In genomic region chr20:38926142-38926933, GRCh38 we compare ENCODE assay signal across 1 cellular context.
A peak's percentile ranks its signal among the peaks of the same experiment; 100 is the strongest.
TF ChIP-seq lines count a peak whose summit lies in the region.

Gene FAM83D, plus strand, starts transcription at chr20:38926417. Its CDS starts 26 bp downstream, at chr20:38926443.

TF ChIP-seq in HepG2, 621 proteins besides CTCF, POLR2A, EP300 and RAD21 (continued from another document and continues in another):
- peak; percentile 77 for TF ChIP-seq ZNF18 (CRISPR knock-in tag; IDR thresholded peaks at IDR 0.05; ENCODE audit: insufficient replicate concordance)
- TF ChIP-seq ZFP91 (CRISPR knock-in tag; IDR thresholded peaks at IDR 0.05; ENCODE audit: borderline replicate concordance) = peak; percentile 95
- TF ChIP-seq ZNF761 (CRISPR knock-in tag; conservative IDR thresholded peaks at IDR 0.05) = peak; percentile 26; the same call in 1 of the 2 replicates
- peak; percentile 83; the same call in 1 of the 2 replicates for TF ChIP-seq ZBTB42 (CRISPR knock-in tag; IDR thresholded peaks at IDR 0.05)
- TF ChIP-seq ERF (CRISPR knock-in tag; IDR thresholded peaks at IDR 0.05) = no peak; the same call in none of the 2 replicates
- TF ChIP-seq ZNF776 (CRISPR knock-in tag; IDR thresholded peaks at IDR 0.05) = peak; percentile 91
- TF ChIP-seq, protein P1, sequence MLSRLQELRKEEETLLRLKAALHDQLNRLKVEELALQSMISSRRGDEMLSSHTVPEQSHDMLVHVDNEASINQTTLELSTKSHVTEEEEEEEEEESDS (CRISPR knock-in tag; IDR thresholded peaks at IDR 0.05; ENCODE audit: borderline replicate concordance) = peak; percentile 96
- TF ChIP-seq THAP7 (CRISPR knock-in tag; IDR thresholded peaks at IDR 0.05) = peak; percentile 41; the same call in 1 of the 2 replicates
- TF ChIP-seq, protein P2, sequence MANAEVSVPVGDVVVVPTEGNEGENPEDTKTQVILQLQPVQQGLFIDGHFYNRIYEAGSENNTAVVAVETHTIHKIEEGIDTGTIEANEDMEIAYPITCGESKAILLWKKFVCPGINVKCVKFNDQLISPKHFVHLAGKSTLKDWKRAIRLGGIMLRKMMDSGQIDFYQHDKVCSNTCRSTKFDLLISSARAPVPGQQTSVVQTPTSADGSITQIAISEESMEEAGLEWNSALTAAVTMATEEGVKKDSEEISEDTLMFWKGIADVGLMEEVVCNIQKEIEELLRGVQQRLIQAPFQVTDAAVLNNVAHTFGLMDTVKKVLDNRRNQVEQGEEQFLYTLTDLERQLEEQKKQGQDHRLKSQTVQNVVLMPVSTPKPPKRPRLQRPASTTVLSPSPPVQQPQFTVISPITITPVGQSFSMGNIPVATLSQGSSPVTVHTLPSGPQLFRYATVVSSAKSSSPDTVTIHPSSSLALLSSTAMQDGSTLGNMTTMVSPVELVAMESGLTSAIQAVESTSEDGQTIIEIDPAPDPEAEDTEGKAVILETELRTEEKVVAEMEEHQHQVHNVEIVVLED (CRISPR knock-in tag; IDR thresholded peaks at IDR 0.05; ENCODE audit: borderline replicate concordance) = peak; percentile 63
- TF ChIP-seq REXO4 (CRISPR knock-in tag; IDR thresholded peaks at IDR 0.05; ENCODE audit: borderline replicate concordance) = peak; percentile 92; the same call in 1 of the 2 replicates
- peak; percentile 82 for TF ChIP-seq NR2C2 (CRISPR knock-in tag; IDR thresholded peaks at IDR 0.05; ENCODE audit: borderline replicate concordance)
- no peak; the same call in 1 of the 2 replicates for TF ChIP-seq ZFP37 (CRISPR knock-in tag; IDR thresholded peaks at IDR 0.05; ENCODE audit: borderline replicate concordance)
- peak; percentile 42; the same call in 1 of the 2 replicates for TF ChIP-seq CEBPG (CRISPR knock-in tag; IDR thresholded peaks at IDR 0.05)
- TF ChIP-seq, protein P3, sequence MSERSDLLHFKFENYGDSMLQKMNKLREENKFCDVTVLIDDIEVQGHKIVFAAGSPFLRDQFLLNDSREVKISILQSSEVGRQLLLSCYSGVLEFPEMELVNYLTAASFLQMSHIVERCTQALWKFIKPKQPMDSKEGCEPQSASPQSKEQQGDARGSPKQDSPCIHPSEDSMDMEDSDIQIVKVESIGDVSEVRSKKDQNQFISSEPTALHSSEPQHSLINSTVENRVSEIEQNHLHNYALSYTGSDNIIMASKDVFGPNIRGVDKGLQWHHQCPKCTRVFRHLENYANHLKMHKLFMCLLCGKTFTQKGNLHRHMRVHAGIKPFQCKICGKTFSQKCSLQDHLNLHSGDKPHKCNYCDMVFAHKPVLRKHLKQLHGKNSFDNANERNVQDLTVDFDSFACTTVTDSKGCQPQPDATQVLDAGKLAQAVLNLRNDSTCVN (CRISPR knock-in tag; IDR thresholded peaks at IDR 0.05; ENCODE audit: borderline replicate concordance) = peak; percentile 10
- TF ChIP-seq CEBPZ (IDR thresholded peaks at IDR 0.05; ENCODE audit: low read length) = no peak
- TF ChIP-seq ZIK1 (CRISPR knock-in tag; IDR thresholded peaks at IDR 0.05; ENCODE audit: borderline replicate concordance, low read depth) = 0 out of 2 replicates have a peak, but pooled peaks have one; percentile 86
- TF ChIP-seq ZNF121 (CRISPR knock-in tag; IDR thresholded peaks at IDR 0.05) = peak; percentile 44; the same call in 1 of the 2 replicates
- TF ChIP-seq, protein P4, sequence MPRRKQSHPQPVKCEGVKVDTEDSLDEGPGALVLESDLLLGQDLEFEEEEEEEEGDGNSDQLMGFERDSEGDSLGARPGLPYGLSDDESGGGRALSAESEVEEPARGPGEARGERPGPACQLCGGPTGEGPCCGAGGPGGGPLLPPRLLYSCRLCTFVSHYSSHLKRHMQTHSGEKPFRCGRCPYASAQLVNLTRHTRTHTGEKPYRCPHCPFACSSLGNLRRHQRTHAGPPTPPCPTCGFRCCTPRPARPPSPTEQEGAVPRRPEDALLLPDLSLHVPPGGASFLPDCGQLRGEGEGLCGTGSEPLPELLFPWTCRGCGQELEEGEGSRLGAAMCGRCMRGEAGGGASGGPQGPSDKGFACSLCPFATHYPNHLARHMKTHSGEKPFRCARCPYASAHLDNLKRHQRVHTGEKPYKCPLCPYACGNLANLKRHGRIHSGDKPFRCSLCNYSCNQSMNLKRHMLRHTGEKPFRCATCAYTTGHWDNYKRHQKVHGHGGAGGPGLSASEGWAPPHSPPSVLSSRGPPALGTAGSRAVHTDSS (CRISPR knock-in tag; conservative IDR thresholded peaks at IDR 0.05) = peak; percentile 96
- peak; percentile 97; the same call in 1 of the 2 replicates for TF ChIP-seq ZNF30 (CRISPR knock-in tag; IDR thresholded peaks at IDR 0.05)
- no peak for TF ChIP-seq FUBP1 (CRISPR knock-in tag; IDR thresholded peaks at IDR 0.05; ENCODE audit: borderline replicate concordance)
- no peak for TF ChIP-seq TFAP4 (IDR thresholded peaks at IDR 0.05; ENCODE audit: borderline replicate concordance, low read depth)
- peak; percentile 99 for TF ChIP-seq ZNF883 (CRISPR knock-in tag; IDR thresholded peaks at IDR 0.05; ENCODE audit: not compliant biosample characterization)
- TF ChIP-seq, protein P5, sequence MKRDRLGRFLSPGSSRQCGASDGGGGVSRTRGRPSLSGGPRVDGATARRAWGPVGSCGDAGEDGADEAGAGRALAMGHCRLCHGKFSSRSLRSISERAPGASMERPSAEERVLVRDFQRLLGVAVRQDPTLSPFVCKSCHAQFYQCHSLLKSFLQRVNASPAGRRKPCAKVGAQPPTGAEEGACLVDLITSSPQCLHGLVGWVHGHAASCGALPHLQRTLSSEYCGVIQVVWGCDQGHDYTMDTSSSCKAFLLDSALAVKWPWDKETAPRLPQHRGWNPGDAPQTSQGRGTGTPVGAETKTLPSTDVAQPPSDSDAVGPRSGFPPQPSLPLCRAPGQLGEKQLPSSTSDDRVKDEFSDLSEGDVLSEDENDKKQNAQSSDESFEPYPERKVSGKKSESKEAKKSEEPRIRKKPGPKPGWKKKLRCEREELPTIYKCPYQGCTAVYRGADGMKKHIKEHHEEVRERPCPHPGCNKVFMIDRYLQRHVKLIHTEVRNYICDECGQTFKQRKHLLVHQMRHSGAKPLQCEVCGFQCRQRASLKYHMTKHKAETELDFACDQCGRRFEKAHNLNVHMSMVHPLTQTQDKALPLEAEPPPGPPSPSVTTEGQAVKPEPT (CRISPR knock-in tag; IDR thresholded peaks at IDR 0.05; ENCODE audit: low read depth) = peak; percentile 86; the same call in 1 of the 2 replicates
- TF ChIP-seq ZNF44 (CRISPR knock-in tag; IDR thresholded peaks at IDR 0.05) = peak; percentile 94
- TF ChIP-seq PRDM4 (CRISPR knock-in tag; IDR thresholded peaks at IDR 0.05; ENCODE audit: borderline replicate concordance) = peak; percentile 82; the same call in 1 of the 2 replicates
